In the genomic region with DNA sequence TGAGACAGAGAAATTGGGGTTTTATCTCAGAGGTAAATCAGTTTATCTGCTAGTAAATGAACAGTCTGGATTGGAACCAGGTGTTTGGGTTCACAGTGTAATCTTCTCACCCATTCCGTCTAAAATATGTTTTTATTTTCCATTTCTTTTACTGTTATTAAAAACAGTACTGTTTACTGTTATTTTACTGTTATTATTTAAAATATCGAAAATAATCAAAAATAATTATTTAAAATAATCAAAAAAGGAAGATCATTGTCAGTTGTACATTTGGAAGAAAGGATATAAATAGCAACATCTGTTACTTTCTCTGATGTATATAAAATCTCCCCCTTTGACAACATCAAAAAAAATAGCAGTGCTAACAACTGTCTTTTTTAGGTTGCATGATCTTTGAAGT, we compare ENCODE assay signal across 22 cellular contexts.
"Had no signal": no experiment of that assay in that cellular context is flagged by ENCODE, and none has a peak within 500 bp of the region (broad histone marks: within the 10 kb centered on the region; RNA-seq: fewer than 3 reads in every experiment).

No MANE protein-coding gene starts in this region.

- H3K36me3 ChIP-seq: sigmoid colon, upper lobe of left lung had no signal

- H3K27me3 ChIP-seq: sigmoid colon, spleen, upper lobe of left lung had no signal

- H3K27ac Mint-ChIP-seq: activated CD4-positive, alpha-beta memory T cell treated with anti-CD3 and anti-CD28 coated beads for 36 hours; activated naive CD4-positive, alpha-beta T cell treated with anti-CD3 and anti-CD28 coated beads, Interleukin-2, amount 10 ng/mL, durations not matched to agents 7 days and 5 days; activated T-cell treated with anti-CD3 and anti-CD28 coated beads, Interleukin-2, amount 50 U/mL, for 72 hours; nephron progenitor cell; T-helper 1 cell treated with Interleukin-12 subunit alpha and Interleukin-12 subunit beta and Interleukin-4 antibody, amounts not matched to agents 30 μg/mL and 1 μg/mL, for 36 hours had no signal

- H3K4me3 ChIP-seq: mucosa of descending colon, sigmoid colon, spleen, upper lobe of left lung had no signal

- DNase-seq: activated CD4-positive, alpha-beta memory T cell treated with anti-CD3 and anti-CD28 coated beads for 36 hours; activated CD4-positive, alpha-beta T cell treated with anti-CD3 and anti-CD28 coated beads for 48 hours; activated effector memory CD4-positive, alpha-beta T cell treated with anti-CD3 and anti-CD28 coated beads, Interleukin-2, amount 50 U/mL, for 16 hours; activated naive CD4-positive, alpha-beta T cell treated with anti-CD3 and anti-CD28 coated beads, Interleukin-2, amount 10 ng/mL, durations not matched to agents 7 days and 5 days; activated T-cell treated with anti-CD3 and anti-CD28 coated beads, Interleukin-2, amount 50 U/mL, for 72 hours; amygdala; dermis blood vessel endothelial cell; effector CD8-positive, alpha-beta T cell; foreskin melanocyte; glutamatergic neuron; left colon; mesenchymal stem cell; mucosa of descending colon; nephron progenitor cell; occipital lobe; retina; sigmoid colon; spleen; stimulated activated CD4-positive, alpha-beta T cell treated with anti-CD3 and anti-CD28 coated beads, Interleukin-4, amount 100 ng/mL, for 1 hour; stimulated activated naive CD4-positive, alpha-beta T cell treated with Interleukin-2 at 50 U/mL for 16 hours had no signal

- ATAC-seq: activated T-cell treated with anti-CD3 and anti-CD28 coated beads, Interleukin-2, amount 50 U/mL, for 72 hours; left colon; mucosa of descending colon had no signal

- H3K4me3 Mint-ChIP-seq: activated CD4-positive, alpha-beta memory T cell treated with anti-CD3 and anti-CD28 coated beads for 36 hours; activated naive CD4-positive, alpha-beta T cell treated with anti-CD3 and anti-CD28 coated beads, Interleukin-2, amount 10 ng/mL, durations not matched to agents 7 days and 5 days; activated T-cell treated with anti-CD3 and anti-CD28 coated beads, Interleukin-2, amount 50 U/mL, for 72 hours; nephron progenitor cell; T-helper 1 cell treated with Interleukin-12 subunit alpha and Interleukin-12 subunit beta and Interleukin-4 antibody, amounts not matched to agents 30 μg/mL and 1 μg/mL, for 36 hours had no signal

- H3K9me3 Mint-ChIP-seq: activated CD4-positive, alpha-beta memory T cell treated with anti-CD3 and anti-CD28 coated beads for 36 hours; activated naive CD4-positive, alpha-beta T cell treated with anti-CD3 and anti-CD28 coated beads, Interleukin-2, amount 10 ng/mL, durations not matched to agents 7 days and 5 days; activated T-cell treated with anti-CD3 and anti-CD28 coated beads, Interleukin-2, amount 50 U/mL, for 72 hours; T-helper 1 cell treated with Interleukin-12 subunit alpha and Interleukin-12 subunit beta and Interleukin-4 antibody, amounts not matched to agents 30 μg/mL and 1 μg/mL, for 36 hours had no signal

- H3K9me3 ChIP-seq: mucosa of descending colon, sigmoid colon, spleen, upper lobe of left lung had no signal

- H3K27me3 Mint-ChIP-seq: activated CD4-positive, alpha-beta memory T cell treated with anti-CD3 and anti-CD28 coated beads for 36 hours; activated naive CD4-positive, alpha-beta T cell treated with anti-CD3 and anti-CD28 coated beads, Interleukin-2, amount 10 ng/mL, durations not matched to agents 7 days and 5 days had no signal
